ENCODE assay signal across 8 cellular contexts in genomic region chr5:149100331-149100730, GRCh38. TPM values are rescaled to one million over a fixed set of nuclear protein-coding genes. Genes with fewer than 3 reads are reported as not detected.
"Had no signal": no experiment of that assay in that cellular context is flagged by ENCODE, and none has a peak within 500 bp of the region (broad histone marks: within the 10 kb centered on the region; RNA-seq: fewer than 3 reads in every experiment).

No MANE protein-coding gene starts in this region.

- DNase-seq: GDM1, GF-D8 had no signal

- H3K4me3 ChIP-seq: GM12878 had no signal

- ATAC-seq: GM12878 had no signal

- FAIRE-seq: G401.6, GM12878, GM12892, GM18507, GM19239 had no signal

RNA-seq across cellular contexts. Expression of gene SH3TC2, which starts 37.5 kb away (rescaled TPM):
- total RNA-seq: G401, GM12878 had no signal
- polyA plus RNA-seq: GM12878 had no signal

RNA-seq across cellular contexts. Expression of gene ABLIM3, which starts 41.0 kb away (rescaled TPM):
- total RNA-seq: GM12878 had no signal
